Comparison of ENCODE assay signal across 8 cellular contexts in genomic region chr2:113240915-113241911, GRCh38. TPM values are rescaled to one million over a fixed set of nuclear protein-coding genes. Genes with fewer than 3 reads are reported as not detected.
DNase-seq lines count a peak whose midpoint lies in the region; ATAC-seq and TF ChIP-seq lines count a peak whose summit lies in the region.

No MANE protein-coding gene starts in this region.

- no peaks in the 10 kb centered on the region for H3K27me3 ChIP-seq in right cardiac atrium (ENCODE audit: control insufficient read depth, insufficient read depth)

- DNase-seq in AG10803 (ENCODE audit: low read depth) (peak; percentile 98), MV-4-11 (lab: John Stamatoyannopoulos, UW) (peak; percentile 76), right cardiac atrium (peak; percentile 58 to 84 (median 76)), ecto neural progenitor cell (ENCODE audit: low spot score) (no peak), AML-193 (lab: John Stamatoyannopoulos, UW) (no peak)
- DNase-seq in activated naive CD4-positive, alpha-beta T cell treated with anti-CD3 and anti-CD28 coated beads, Interleukin-2, amount 50 U/mL, for 72 hours (ENCODE audit: low spot score in 2 of 2): peak in 1 of 2 donors; percentile 75
- peak; percentile 80 for DNase-seq in stimulated activated CD4-positive, alpha-beta T cell treated with anti-CD3 and anti-CD28 coated beads, Interleukin-15, amount 100 ng/mL, for 24 hours

- H3K9me3 ChIP-seq in right cardiac atrium (ENCODE audit: control insufficient read depth, low read length): no peaks in the 10 kb centered on the region

- ATAC-seq in activated naive CD4-positive, alpha-beta T cell treated with anti-CD3 and anti-CD28 coated beads, Interleukin-2, amount 50 U/mL, for 72 hours: peak; percentile 94 to 98
- ATAC-seq in right cardiac atrium (peak; percentile 85 to 96), GM19351 (IDR thresholded peaks at IDR 0.05; ENCODE audit: unreplicated experiment) (no peak)

- 72% methylated on average over 18 of the region's 18 CpGs for WGBS in right cardiac atrium

- H3K9me3 Mint-ChIP-seq in activated naive CD4-positive, alpha-beta T cell treated with anti-CD3 and anti-CD28 coated beads, Interleukin-2, amount 50 U/mL, for 72 hours: no peaks in the 10 kb centered on the region

- peaks cover 9% of the 10 kb centered on the region for H3K4me1 ChIP-seq in right cardiac atrium (ENCODE audit: control insufficient read depth, insufficient read depth, low read length)

- H3K27ac ChIP-seq in right cardiac atrium (ENCODE audit: low read length): peak overlapping the region; percentile 74

- no peak for TF ChIP-seq CTCF in AG10803 (conservative IDR thresholded peaks at IDR 0.05; ENCODE audit: low read length)

- H3K4me3 ChIP-seq in AG10803 (ENCODE audit: low read length): no peak overlapping the region
- H3K4me3 ChIP-seq in right cardiac atrium (ENCODE audit: low read length): no peak overlapping the region

- no peaks in the 10 kb centered on the region for H3K36me3 Mint-ChIP-seq in activated naive CD4-positive, alpha-beta T cell treated with anti-CD3 and anti-CD28 coated beads, Interleukin-2, amount 50 U/mL, for 72 hours

- H3K27ac Mint-ChIP-seq in activated naive CD4-positive, alpha-beta T cell treated with anti-CD3 and anti-CD28 coated beads, Interleukin-2, amount 50 U/mL, for 72 hours: peak overlapping the region in 1 of 2 donors; percentile 50

- intact Hi-C loops in right cardiac atrium (cut with DNase I): loop anchor here in 1 of 4 donors (5.0 kb wide), 1 partner anchor 39 kb away; no protein-coding TSS in a partner anchor

RNA-seq across cellular contexts. Expression of gene PAX8, which starts 37.5 kb away (rescaled TPM):
- 1 to 10 TPM in 1 of 2 donors, under 1 TPM in 1; 0.35 to 1.3 TPM for total RNA-seq in activated naive CD4-positive, alpha-beta T cell treated with anti-CD3 and anti-CD28 coated beads, Interleukin-2, amount 50 U/mL, for 72 hours
- total RNA-seq in right cardiac atrium: 1 to 10 TPM in 1 of 4 donors, under 1 TPM in 2, not detected in 1; 0.11 to 1.9 (median 0.68) TPM
- polyA plus RNA-seq in right cardiac atrium: 0.05 TPM

Comparison
In these comparisons a context has a peak if more than half of its experiments do, and no peak if none do; other contexts are left out.
1. DNase-seq: peak in AG10803 (single experiment), MV-4-11 (single experiment), right cardiac atrium (3 of 3) and stimulated activated CD4-positive, alpha-beta T cell treated with anti-CD3 and anti-CD28 coated beads, Interleukin-15, amount 100 ng/mL, for 24 hours (single experiment); none in ecto neural progenitor cell (single experiment) and AML-193 (0 of 2).